8 cellular contexts compared by ENCODE assay signal in the genomic region with DNA sequence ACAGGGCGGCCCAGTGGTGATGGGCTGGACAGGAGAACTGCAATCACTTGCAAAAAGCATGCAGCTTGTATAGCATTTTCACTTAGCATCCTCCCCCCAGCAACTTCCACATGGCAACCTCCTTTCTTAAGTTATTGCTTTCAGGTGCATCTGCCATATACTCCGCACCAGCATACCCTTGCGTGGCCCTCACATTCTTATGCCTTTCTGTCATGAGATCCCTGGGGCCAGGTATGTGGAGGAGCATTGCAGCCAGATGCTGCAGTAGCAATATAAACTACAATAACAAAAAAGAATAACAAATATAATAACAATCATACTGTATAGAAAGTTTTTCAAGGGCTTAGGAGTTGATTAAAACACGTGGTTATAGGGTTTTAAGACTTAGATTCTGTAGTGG.
"Had no signal": no experiment of that assay in that cellular context is flagged by ENCODE, and none has a peak within 500 bp of the region (broad histone marks: within the 10 kb centered on the region; RNA-seq: fewer than 3 reads in every experiment).

No MANE protein-coding gene starts in this region.

- DNase-seq: GM23248, GOT3, H7, H9, HCEC 1CT, HFFc6 had no signal

- H3K9me3 ChIP-seq: HAP-1 had no signal

- H3K4me2 ChIP-seq: GM23338 had no signal

- H3K9ac ChIP-seq: GM23248 had no signal

- H3K27ac ChIP-seq: GM23248 had no signal

- H3K4me3 ChIP-seq: GM23248, GM23338, HAP-1 had no signal

- H3K4me1 ChIP-seq: HAP-1 had no signal

- H2AFZ ChIP-seq: GM23248, GM23338 had no signal
